1 cellular context compared by ENCODE assay signal in the genomic region with DNA sequence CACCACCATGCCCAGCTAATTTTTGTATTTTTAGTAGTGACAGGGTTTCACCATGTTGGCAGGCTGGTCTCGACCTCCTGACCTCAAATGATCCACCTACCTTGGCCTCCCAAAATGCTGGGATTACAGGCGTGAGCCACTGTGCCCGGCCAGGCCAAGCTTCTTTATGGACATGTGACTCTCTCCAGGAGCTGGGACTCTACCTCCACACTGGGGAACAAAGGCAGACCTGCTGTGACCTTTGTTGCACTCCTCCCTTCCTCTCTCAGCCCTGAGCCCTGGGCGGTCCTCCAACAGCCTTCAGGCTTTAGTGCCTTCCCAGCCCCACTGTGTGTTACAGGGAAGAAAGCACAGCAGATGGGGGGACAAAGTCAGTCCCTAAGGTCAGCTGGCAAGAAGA.
TF ChIP-seq lines count a peak whose summit lies in the region.

No MANE protein-coding gene starts in this region.

TF ChIP-seq in HepG2, 621 proteins besides CTCF, POLR2A, EP300 and RAD21:
- TF ChIP-seq ZNF136 (CRISPR knock-in tag; IDR thresholded peaks at IDR 0.05; ENCODE audit: low read depth) (no peak), SUZ12 (IDR thresholded peaks at IDR 0.05; ENCODE audit: low read depth, low read length) (no peak), POGZ (CRISPR knock-in tag; IDR thresholded peaks at IDR 0.05) (no peak)
